8 cellular contexts compared by ENCODE assay signal in the genomic region with DNA sequence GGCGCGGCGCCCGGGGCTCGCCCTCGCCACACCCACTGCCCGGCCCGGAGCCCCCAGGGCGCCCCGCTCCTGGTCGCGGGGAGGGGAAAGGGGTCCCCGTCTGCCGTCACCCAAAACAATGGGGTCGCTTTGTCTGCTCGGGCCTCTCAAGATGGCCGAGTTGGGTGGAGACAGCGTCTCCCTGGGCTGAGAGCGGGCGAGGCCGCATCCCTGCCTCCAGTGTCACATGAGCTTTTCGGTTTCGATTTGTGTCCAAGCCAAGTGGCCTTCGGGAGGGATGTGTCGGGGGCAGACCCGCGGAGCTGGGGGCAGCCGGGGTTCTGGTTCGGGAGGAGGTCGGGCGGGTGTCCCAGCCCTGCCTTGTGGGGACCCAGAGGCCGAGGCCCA.
DNase-seq lines count a peak whose midpoint lies in the region; ATAC-seq and TF ChIP-seq lines count a peak whose summit lies in the region.

No MANE protein-coding gene starts in this region.

- H3K36me3 ChIP-seq in muscle layer of duodenum (ENCODE audit: control insufficient read depth in 1 of 2, insufficient read depth in 2 of 2, low read length in 2 of 2), result no peaks in the 10 kb centered on the region

- H3K27me3 Mint-ChIP-seq in activated T-cell treated with anti-CD3 and anti-CD28 coated beads, Interleukin-2, amount 50 U/mL, for 24 hours, result no peaks in the 10 kb centered on the region

- DNase-seq in AG09319 (ENCODE audit: extremely low read depth, low read depth) (peak; percentile 29), NCI-H748 treated with DMSO at 0.1 percent for 48 hours (lab: John Stamatoyannopoulos, UW) (peak; percentile 44), erythroblast (lab: John Stamatoyannopoulos, UW) (peak; percentile 86 to 89)
- peak; percentile 77 for DNase-seq in activated T-cell treated with anti-CD3 and anti-CD28 coated beads, Interleukin-2, amount 50 U/mL, for 24 hours
- DNase-seq in stimulated activated naive CD4-positive, alpha-beta T cell treated with Interleukin-2 at 50 U/mL for 16 hours (lab: John Stamatoyannopoulos, UW), result peak; percentile 50

- H3K4me3 ChIP-seq in muscle layer of duodenum (ENCODE audit: low read depth in 1 of 2, low read length in 2 of 2), result peak overlapping the region; percentile 79 to 100

- peaks cover 18 to 41% of the 10 kb centered on the region in 2 donors for H3K4me1 ChIP-seq in muscle layer of duodenum (ENCODE audit: control insufficient read depth in 1 of 2, insufficient read depth in 2 of 2, low read length in 2 of 2)

- TF ChIP-seq CTCF in AG09319 (IDR thresholded peaks at IDR 0.05; ENCODE audit: low read depth, low read length), result no peak

- H3K9me3 ChIP-seq in muscle layer of duodenum (ENCODE audit: control insufficient read depth in 1 of 2, low read length in 2 of 2), result no peaks in the 10 kb centered on the region

- no peaks in the 10 kb centered on the region for H3K27me3 ChIP-seq in muscle layer of duodenum (ENCODE audit: low read depth, low read length)

- peaks cover 38% of the 10 kb centered on the region for H3K36me3 Mint-ChIP-seq in activated T-cell treated with anti-CD3 and anti-CD28 coated beads, Interleukin-2, amount 50 U/mL, for 24 hours (ENCODE audit: low read depth)

- peak overlapping the region; percentile 90 for H3K27ac Mint-ChIP-seq in activated T-cell treated with anti-CD3 and anti-CD28 coated beads, Interleukin-2, amount 50 U/mL, for 24 hours

- H3K4me1 Mint-ChIP-seq in activated T-cell treated with anti-CD3 and anti-CD28 coated beads, Interleukin-2, amount 50 U/mL, for 24 hours (ENCODE audit: low read depth), result peaks cover 51% of the 10 kb centered on the region

- H3K27ac ChIP-seq in muscle layer of duodenum (ENCODE audit: low read length), result peak overlapping the region; percentile 95

- peak overlapping the region; percentile 93 for H3K4me3 Mint-ChIP-seq in activated T-cell treated with anti-CD3 and anti-CD28 coated beads, Interleukin-2, amount 50 U/mL, for 24 hours

- peak; percentile 27 for ATAC-seq in GM18909 (IDR thresholded peaks at IDR 0.05; ENCODE audit: poor library complexity, unreplicated experiment)
- ATAC-seq in HG03135 (IDR thresholded peaks at IDR 0.05; ENCODE audit: unreplicated experiment), result peak; percentile 34

- no peaks in the 10 kb centered on the region for H3K9me3 Mint-ChIP-seq in activated T-cell treated with anti-CD3 and anti-CD28 coated beads, Interleukin-2, amount 50 U/mL, for 24 hours

- no peak for TF ChIP-seq POLR2A in erythroblast (IDR thresholded peaks at IDR 0.05; ENCODE audit: low read length)

Comparison
In these comparisons a context has a peak if more than half of its experiments do, and no peak if none do; other contexts are left out.
1. Peak in every context shown above with its lines: DNase-seq, ATAC-seq, H3K4me3 ChIP-seq and H3K27ac ChIP-seq.
2. DNase-seq: peak in every context shown above with its lines; median percentile 88 in erythroblast; 77 in activated T-cell treated with anti-CD3 and anti-CD28 coated beads, Interleukin-2, amount 50 U/mL, for 24 hours; 50 in stimulated activated naive CD4-positive, alpha-beta T cell treated with Interleukin-2 at 50 U/mL for 16 hours; 44 in NCI-H748 treated with DMSO at 0.1 percent for 48 hours; 29 in AG09319.